Comparison of ENCODE assay signal across 1 cellular context in the genomic region with DNA sequence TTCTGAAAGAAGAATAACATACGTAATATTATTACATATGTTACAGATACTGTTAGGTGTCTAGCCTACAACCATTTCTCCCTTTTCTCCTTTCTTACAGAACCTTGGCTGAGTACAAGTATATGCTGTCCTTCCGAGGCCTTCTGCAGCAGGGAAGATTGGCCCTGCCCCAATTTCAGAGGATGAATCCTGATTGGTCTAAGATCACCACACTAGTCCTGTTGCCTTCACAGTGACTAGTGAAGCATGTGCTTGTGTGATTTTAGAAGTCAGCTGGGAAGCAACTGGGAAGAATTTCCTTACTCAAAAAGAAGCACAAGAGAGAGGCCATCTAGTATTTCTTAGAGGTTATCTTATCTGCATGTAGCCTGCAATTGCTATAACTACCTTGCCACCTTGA.
TF ChIP-seq lines count a peak whose summit lies in the region.

No MANE protein-coding gene starts in this region.

TF ChIP-seq in WTC11, 78 proteins besides CTCF, POLR2A, EP300 and RAD21 (continued from another document):
- TF ChIP-seq, protein P1, sequence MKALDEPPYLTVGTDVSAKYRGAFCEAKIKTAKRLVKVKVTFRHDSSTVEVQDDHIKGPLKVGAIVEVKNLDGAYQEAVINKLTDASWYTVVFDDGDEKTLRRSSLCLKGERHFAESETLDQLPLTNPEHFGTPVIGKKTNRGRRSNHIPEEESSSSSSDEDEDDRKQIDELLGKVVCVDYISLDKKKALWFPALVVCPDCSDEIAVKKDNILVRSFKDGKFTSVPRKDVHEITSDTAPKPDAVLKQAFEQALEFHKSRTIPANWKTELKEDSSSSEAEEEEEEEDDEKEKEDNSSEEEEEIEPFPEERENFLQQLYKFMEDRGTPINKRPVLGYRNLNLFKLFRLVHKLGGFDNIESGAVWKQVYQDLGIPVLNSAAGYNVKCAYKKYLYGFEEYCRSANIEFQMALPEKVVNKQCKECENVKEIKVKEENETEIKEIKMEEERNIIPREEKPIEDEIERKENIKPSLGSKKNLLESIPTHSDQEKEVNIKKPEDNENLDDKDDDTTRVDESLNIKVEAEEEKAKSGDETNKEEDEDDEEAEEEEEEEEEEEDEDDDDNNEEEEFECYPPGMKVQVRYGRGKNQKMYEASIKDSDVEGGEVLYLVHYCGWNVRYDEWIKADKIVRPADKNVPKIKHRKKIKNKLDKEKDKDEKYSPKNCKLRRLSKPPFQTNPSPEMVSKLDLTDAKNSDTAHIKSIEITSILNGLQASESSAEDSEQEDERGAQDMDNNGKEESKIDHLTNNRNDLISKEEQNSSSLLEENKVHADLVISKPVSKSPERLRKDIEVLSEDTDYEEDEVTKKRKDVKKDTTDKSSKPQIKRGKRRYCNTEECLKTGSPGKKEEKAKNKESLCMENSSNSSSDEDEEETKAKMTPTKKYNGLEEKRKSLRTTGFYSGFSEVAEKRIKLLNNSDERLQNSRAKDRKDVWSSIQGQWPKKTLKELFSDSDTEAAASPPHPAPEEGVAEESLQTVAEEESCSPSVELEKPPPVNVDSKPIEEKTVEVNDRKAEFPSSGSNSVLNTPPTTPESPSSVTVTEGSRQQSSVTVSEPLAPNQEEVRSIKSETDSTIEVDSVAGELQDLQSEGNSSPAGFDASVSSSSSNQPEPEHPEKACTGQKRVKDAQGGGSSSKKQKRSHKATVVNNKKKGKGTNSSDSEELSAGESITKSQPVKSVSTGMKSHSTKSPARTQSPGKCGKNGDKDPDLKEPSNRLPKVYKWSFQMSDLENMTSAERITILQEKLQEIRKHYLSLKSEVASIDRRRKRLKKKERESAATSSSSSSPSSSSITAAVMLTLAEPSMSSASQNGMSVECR (CRISPR knock-in tag; IDR thresholded peaks at IDR 0.05; ENCODE audit: borderline replicate concordance), result no peak
- TF ChIP-seq ZNF396 (CRISPR knock-in tag; IDR thresholded peaks at IDR 0.05; ENCODE audit: borderline replicate concordance), result no peak
- TF ChIP-seq NFYB (CRISPR knock-in tag; conservative IDR thresholded peaks at IDR 0.05; ENCODE audit: low read depth), result no peak
- TF ChIP-seq, protein P2, sequence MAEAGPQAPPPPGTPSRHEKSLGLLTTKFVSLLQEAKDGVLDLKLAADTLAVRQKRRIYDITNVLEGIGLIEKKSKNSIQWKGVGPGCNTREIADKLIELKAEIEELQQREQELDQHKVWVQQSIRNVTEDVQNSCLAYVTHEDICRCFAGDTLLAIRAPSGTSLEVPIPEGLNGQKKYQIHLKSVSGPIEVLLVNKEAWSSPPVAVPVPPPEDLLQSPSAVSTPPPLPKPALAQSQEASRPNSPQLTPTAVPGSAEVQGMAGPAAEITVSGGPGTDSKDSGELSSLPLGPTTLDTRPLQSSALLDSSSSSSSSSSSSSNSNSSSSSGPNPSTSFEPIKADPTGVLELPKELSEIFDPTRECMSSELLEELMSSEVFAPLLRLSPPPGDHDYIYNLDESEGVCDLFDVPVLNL (CRISPR knock-in tag; IDR thresholded peaks at IDR 0.05; ENCODE audit: borderline replicate concordance, low read depth), result no peak
